In the genomic region with DNA sequence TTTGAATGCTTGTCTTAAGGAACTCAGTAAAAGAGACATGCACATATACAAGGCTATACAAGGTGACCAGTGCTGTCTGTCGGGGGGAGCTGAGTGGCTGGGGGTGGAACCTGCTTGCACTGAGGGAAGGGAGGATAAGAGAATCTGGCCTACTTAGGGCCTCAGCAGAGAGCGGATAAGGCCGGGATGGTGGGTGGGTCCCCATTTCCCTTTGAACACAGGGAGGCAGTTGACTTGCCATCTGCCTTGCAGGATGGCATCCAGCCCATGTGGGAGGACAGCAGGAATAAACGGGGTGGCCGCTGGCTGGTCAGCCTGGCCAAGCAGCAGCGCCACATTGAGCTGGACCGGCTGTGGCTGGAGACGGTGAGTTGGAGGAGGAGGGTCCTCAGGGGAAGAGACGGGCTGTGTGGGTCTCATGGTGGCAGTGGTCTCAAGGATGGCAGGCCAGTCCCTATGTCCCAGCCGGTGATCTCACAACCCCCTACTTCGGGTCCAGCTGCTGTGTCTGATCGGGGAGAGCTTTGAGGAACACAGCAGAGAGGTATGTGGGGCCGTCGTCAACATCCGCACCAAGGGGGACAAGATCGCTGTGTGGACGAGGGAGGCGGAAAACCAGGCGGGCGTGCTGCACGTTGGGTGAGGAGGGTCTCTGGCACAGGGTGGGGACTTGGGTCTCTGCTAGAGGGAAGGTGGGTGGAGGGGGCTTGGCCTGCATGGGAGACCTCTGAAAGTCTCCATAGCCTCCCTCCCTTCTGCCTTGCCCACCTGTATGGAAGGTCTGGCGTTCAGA, we compare ENCODE assay signal across 28 cellular contexts. TPM values are rescaled to one million over a fixed set of nuclear protein-coding genes. Genes with fewer than 3 reads are reported as not detected.
DNase-seq lines count a peak whose midpoint lies in the region; TF ChIP-seq lines count a peak whose summit lies in the region.
"Had no signal": no experiment of that assay in that cellular context is flagged by ENCODE, and none has a peak within 500 bp of the region (broad histone marks: within the 10 kb centered on the region; RNA-seq: fewer than 3 reads in every experiment).

No MANE protein-coding gene starts in this region.

- DNase-seq in T-helper 1 cell (no peak), WERI-Rb-1 (peak; percentile 86), neural progenitor cell (ENCODE audit: low spot score) (no peak), prostate gland (ENCODE audit: low spot score) (no peak)
- DNase-seq in activated CD8-positive, alpha-beta memory T cell treated with anti-CD3 and anti-CD28 coated beads, Interleukin-2, amount 50 U/mL, for 48 hours, result no peak
- DNase-seq: activated CD4-positive, CD25-positive, alpha-beta regulatory T cell; activated CD8-positive, alpha-beta T cell treated with anti-CD3 and anti-CD28 coated beads, Interleukin-2, amount 10 ng/mL, durations not matched to agents 7 days and 5 days; activated naive CD4-positive, alpha-beta T cell treated with anti-CD3 and anti-CD28 coated beads for 36 hours; activated T-cell treated with anti-CD3 and anti-CD28 coated beads, Interleukin-2, amount 50 U/mL, for 1 hour; Caco-2; heart left ventricle; HFFc6; left cardiac atrium; mesenchymal stem cell; NCI-H146; NCI-H510A treated with DMSO at 0.1 percent for 48 hours; stimulated activated CD4-positive, alpha-beta T cell treated with anti-CD3 and anti-CD28 coated beads, Interleukin-12 subunit alpha, Interleukin-12 subunit beta, amount 100 ng/mL, for 4 hours; stomach had no signal

- 93% methylated on average over 22 of the region's 22 CpGs for WGBS in prostate gland

- H3F3A ChIP-seq in neural progenitor cell (ENCODE audit: low read depth), result peaks cover 22% of the 10 kb centered on the region

- H3K4me2 ChIP-seq in neural progenitor cell, result peak overlapping the region; percentile 67
- H3K4me2 ChIP-seq: KMS-11 had no signal

- H3K9me3 ChIP-seq in WERI-Rb-1 (ENCODE audit: severe bottlenecking) (no peaks in the 10 kb centered on the region), neural progenitor cell (ENCODE audit: low read depth) (no peaks in the 10 kb centered on the region), prostate gland (no peaks in the 10 kb centered on the region)
- H3K9me3 ChIP-seq: Caco-2, heart left ventricle, SJSA1, stomach, tibial nerve had no signal

- H3K27me3 Mint-ChIP-seq in T-helper 1 cell treated with Interleukin-12 subunit alpha and Interleukin-12 subunit beta and Interleukin-4 antibody, amounts not matched to agents 30 μg/mL and 1 μg/mL, for 36 hours (ENCODE audit: low read depth), result no peaks in the 10 kb centered on the region
- H3K27me3 Mint-ChIP-seq in neural progenitor cell (ENCODE audit: insufficient read depth, low read depth), result peaks cover 20% of the 10 kb centered on the region

- H4K20me1 ChIP-seq in neural progenitor cell (ENCODE audit: low read depth), result peaks cover 17% of the 10 kb centered on the region

- no peaks in the 10 kb centered on the region for H3K27me3 ChIP-seq in WERI-Rb-1 (ENCODE audit: insufficient read depth, low read depth, severe bottlenecking)
- no peaks in the 10 kb centered on the region for H3K27me3 ChIP-seq in neural progenitor cell
- no peaks in the 10 kb centered on the region for H3K27me3 ChIP-seq in prostate gland (replicated peaks; ENCODE audit: insufficient read depth)
- H3K27me3 ChIP-seq: cardiac muscle cell, heart left ventricle, SJSA1, stomach, tibial nerve had no signal

- TF ChIP-seq CTCF in WERI-Rb-1 (IDR thresholded peaks at IDR 0.05; ENCODE audit: low read depth, low read length) (0 out of 2 replicates have a peak, but pooled peaks have one; percentile 9), neural progenitor cell (IDR thresholded peaks at IDR 0.05) (no peak), prostate gland (IDR thresholded peaks at IDR 0.05) (no peak)

- peak overlapping the region; percentile 72 for H2AFZ ChIP-seq in neural progenitor cell (replicated peaks)

- no peak for TF ChIP-seq POLR2A in prostate gland (IDR thresholded peaks at IDR 0.05)

- no peaks in the 10 kb centered on the region for H3K9me3 Mint-ChIP-seq in T-helper 1 cell treated with Interleukin-12 subunit alpha and Interleukin-12 subunit beta and Interleukin-4 antibody, amounts not matched to agents 30 μg/mL and 1 μg/mL, for 36 hours
- H3K9me3 Mint-ChIP-seq in neural progenitor cell, result no peaks in the 10 kb centered on the region
- H3K9me3 Mint-ChIP-seq: activated naive CD4-positive, alpha-beta T cell treated with anti-CD3 and anti-CD28 coated beads for 36 hours; HFFc6 had no signal

- H3K27ac Mint-ChIP-seq in T-helper 1 cell treated with Interleukin-12 subunit alpha and Interleukin-12 subunit beta and Interleukin-4 antibody, amounts not matched to agents 30 μg/mL and 1 μg/mL, for 36 hours, result peak overlapping the region; percentile 31
- peak overlapping the region; percentile 23 for H3K27ac Mint-ChIP-seq in neural progenitor cell
- H3K27ac Mint-ChIP-seq: activated naive CD4-positive, alpha-beta T cell treated with anti-CD3 and anti-CD28 coated beads for 36 hours; HFFc6 had no signal

- intact Hi-C loops in prostate gland (cut with DNase I), result loop anchor here (10.0 kb wide), 1 partner anchor 230 kb away; a partner anchor contains a TSS

- H3K36me3 Mint-ChIP-seq in T-helper 1 cell treated with Interleukin-12 subunit alpha and Interleukin-12 subunit beta and Interleukin-4 antibody, amounts not matched to agents 30 μg/mL and 1 μg/mL, for 36 hours (ENCODE audit: low read depth), result no peaks in the 10 kb centered on the region
- no peaks in the 10 kb centered on the region for H3K36me3 Mint-ChIP-seq in neural progenitor cell

- peaks cover 33% of the 10 kb centered on the region for H3K4me1 ChIP-seq in neural progenitor cell
- peaks cover 4% of the 10 kb centered on the region for H3K4me1 ChIP-seq in prostate gland (replicated peaks)

- H3K27ac ChIP-seq in WERI-Rb-1, result peak overlapping the region; percentile 94
- no peak overlapping the region for H3K27ac ChIP-seq in neural progenitor cell
- H3K27ac ChIP-seq in prostate gland, result no peak overlapping the region
- H3K27ac ChIP-seq: cardiac muscle cell, heart left ventricle, KMS-11, SJSA1, stomach, tibial nerve had no signal

- H3K4me3 ChIP-seq in WERI-Rb-1 (ENCODE audit: low read depth, low read length) (peak overlapping the region; percentile 21), neural progenitor cell (no peak overlapping the region), prostate gland (no peak overlapping the region)
- H3K4me3 ChIP-seq: cardiac muscle cell, heart left ventricle, SJSA1, stomach, tibial nerve had no signal

- H3K9ac ChIP-seq in neural progenitor cell, result no peak overlapping the region
- H3K9ac ChIP-seq: KMS-11 had no signal

- H3K36me3 ChIP-seq in WERI-Rb-1 (no peaks in the 10 kb centered on the region), neural progenitor cell (no peaks in the 10 kb centered on the region), prostate gland (no peaks in the 10 kb centered on the region)
- H3K36me3 ChIP-seq: cardiac muscle cell, heart left ventricle, SJSA1, stomach, tibial nerve had no signal

- peak overlapping the region; percentile 67 for H3K4me3 Mint-ChIP-seq in T-helper 1 cell treated with Interleukin-12 subunit alpha and Interleukin-12 subunit beta and Interleukin-4 antibody, amounts not matched to agents 30 μg/mL and 1 μg/mL, for 36 hours
- H3K4me3 Mint-ChIP-seq in neural progenitor cell, result peak overlapping the region; percentile 52
- H3K4me3 Mint-ChIP-seq: HFFc6 had no signal

- peaks cover 23% of the 10 kb centered on the region for H3K79me2 ChIP-seq in neural progenitor cell (ENCODE audit: low read depth)

- H3K4me1 Mint-ChIP-seq in T-helper 1 cell treated with Interleukin-12 subunit alpha and Interleukin-12 subunit beta and Interleukin-4 antibody, amounts not matched to agents 30 μg/mL and 1 μg/mL, for 36 hours (ENCODE audit: low read depth), result peaks cover 29% of the 10 kb centered on the region
- H3K4me1 Mint-ChIP-seq in neural progenitor cell, result peaks cover 36% of the 10 kb centered on the region

RNA-seq across cellular contexts. Expression of a gene that starts 2.2 kb away (rescaled TPM):
- total RNA-seq in neural progenitor cell (ENCODE audit: low replicate concordance), result 25.9 and 51.7 TPM in 2 replicates
- 10 to 100 TPM; 17.6 to 38.1 TPM for total RNA-seq in prostate gland

RNA-seq across cellular contexts. Expression of a gene that starts 14.6 kb away (rescaled TPM):
- 0.06 and 0.68 TPM in 2 replicates for total RNA-seq in neural progenitor cell (ENCODE audit: low replicate concordance)
- 1 to 10 TPM in 1 of 2 donors, not detected in 1; 1.6 TPM for total RNA-seq in prostate gland
- total RNA-seq: activated CD8-positive, alpha-beta T cell treated with anti-CD3 and anti-CD28 coated beads, Interleukin-2, amount 10 ng/mL, durations not matched to agents 7 days and 5 days; activated naive CD4-positive, alpha-beta T cell treated with anti-CD3 and anti-CD28 coated beads for 36 hours; Caco-2; cardiac muscle cell; Daoy; dermis microvascular lymphatic vessel endothelial cell; heart left ventricle; HFFc6; HT1080; left cardiac atrium; myocyte; osteocyte; SJSA1; stomach; tibial nerve had no signal

RNA-seq across cellular contexts. Expression of a gene that starts 14.7 kb away (rescaled TPM):
- total RNA-seq in neural progenitor cell (ENCODE audit: low replicate concordance) (1.1 TPM in 1 of 2 replicates, not detected in the other), prostate gland (not detected)
- total RNA-seq: activated CD8-positive, alpha-beta T cell treated with anti-CD3 and anti-CD28 coated beads, Interleukin-2, amount 10 ng/mL, durations not matched to agents 7 days and 5 days; activated naive CD4-positive, alpha-beta T cell treated with anti-CD3 and anti-CD28 coated beads for 36 hours; Caco-2; HFFc6; osteocyte; SJSA1; stomach; tibial nerve had no signal

RNA-seq across cellular contexts. Expression of a gene that starts 35.1 kb away (rescaled TPM):
- total RNA-seq in neural progenitor cell (ENCODE audit: low replicate concordance), result 0.67 and 3.7 TPM in 2 replicates
- 1 to 10 TPM in 1 of 2 donors, under 1 TPM in 1; 0.14 to 6.6 TPM for total RNA-seq in prostate gland
